7 cellular contexts compared by ENCODE assay signal in the genomic region with DNA sequence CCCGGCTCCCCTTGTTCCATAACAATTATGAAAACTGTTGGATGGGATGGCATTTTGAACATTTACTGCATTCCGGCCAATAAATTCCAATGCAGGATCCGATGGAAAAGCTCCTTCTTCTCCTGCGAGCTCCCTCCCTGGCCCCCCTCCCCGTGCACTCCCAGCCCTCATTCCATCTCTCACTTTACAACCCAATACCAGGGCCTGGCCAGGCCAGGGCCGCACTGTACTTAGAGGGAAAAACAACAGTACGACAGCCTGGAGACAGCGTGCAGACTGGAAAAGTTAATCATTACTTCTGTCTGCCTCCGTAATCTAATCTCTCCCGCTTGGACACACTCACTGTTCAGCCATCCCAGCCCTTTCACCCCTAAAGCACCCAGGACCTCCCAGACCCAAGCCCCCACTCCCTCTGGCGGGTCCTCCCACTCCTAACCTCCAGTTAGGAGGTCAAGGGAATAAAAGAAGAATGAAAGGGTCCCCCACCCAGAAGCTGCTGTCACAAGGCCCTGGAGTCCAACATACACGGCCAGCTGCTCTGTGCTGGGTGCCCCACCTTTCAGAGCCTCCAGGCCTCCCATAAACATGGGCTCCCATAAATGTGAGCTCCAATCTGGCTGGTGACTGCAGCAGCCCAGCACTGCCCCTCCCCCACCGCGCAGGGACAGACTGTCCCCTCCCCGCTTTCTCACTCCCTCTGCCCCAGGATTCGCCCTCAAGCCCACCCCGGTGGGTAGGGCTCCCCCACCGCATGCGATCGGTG. TPM values are rescaled to one million over a fixed set of nuclear protein-coding genes. Genes with fewer than 3 reads are reported as not detected.
A peak's percentile ranks its signal among the peaks of the same experiment; 100 is the strongest.
DNase-seq lines count a peak whose midpoint lies in the region; ATAC-seq and FAIRE-seq lines count a peak whose summit lies in the region.

No MANE protein-coding gene starts in this region.

- H3K4me1 ChIP-seq in subcutaneous abdominal adipose tissue (ENCODE audit: control insufficient read depth in 5 of 5, insufficient read depth in 5 of 5, low read length in 5 of 5): peaks cover 26 to 99% (median 94%) of the 10 kb centered on the region in 5 donors

- H3K27me3 ChIP-seq in subcutaneous abdominal adipose tissue (ENCODE audit: control insufficient read depth in 5 of 5, insufficient read depth in 4 of 5, low read length in 5 of 5): no peaks in the 10 kb centered on the region

- peak overlapping the region; percentile 71 for H3K27ac ChIP-seq in subcutaneous abdominal adipose tissue (ENCODE audit: low read depth, low read length)

- no peak for ATAC-seq in activated naive CD8-positive, alpha-beta T cell treated with anti-CD3 and anti-CD28 coated beads, Interleukin-2, amount 10 ng/mL, durations not matched to agents 7 days and 5 days (ENCODE audit: low read depth)
- no peak for ATAC-seq in GM21447 (IDR thresholded peaks at IDR 0.05; ENCODE audit: unreplicated experiment)
- ATAC-seq in HG03378 (IDR thresholded peaks at IDR 0.05; ENCODE audit: unreplicated experiment): no peak

- H3K9me3 ChIP-seq in subcutaneous abdominal adipose tissue (ENCODE audit: control insufficient read depth in 5 of 5, low read length in 5 of 5): no peaks in the 10 kb centered on the region

- H3K36me3 ChIP-seq in subcutaneous abdominal adipose tissue (ENCODE audit: control insufficient read depth in 5 of 5, insufficient read depth in 5 of 5, low read length in 5 of 5): peaks cover 0 to 3% (median 0%) of the 10 kb centered on the region in 5 donors

- H3K27ac Mint-ChIP-seq in activated naive CD8-positive, alpha-beta T cell treated with anti-CD3 and anti-CD28 coated beads, Interleukin-2, amount 10 ng/mL, durations not matched to agents 7 days and 5 days: peak overlapping the region; percentile 5

- peaks cover 26% of the 10 kb centered on the region for H3K36me3 Mint-ChIP-seq in activated naive CD8-positive, alpha-beta T cell treated with anti-CD3 and anti-CD28 coated beads, Interleukin-2, amount 10 ng/mL, durations not matched to agents 7 days and 5 days

- peak; percentile 33 for FAIRE-seq in HTR-8/SVneo (lab: Jason Lieb, UNC)

- peak overlapping the region in 4 of 5 donors; percentile 47 to 58 (median 52) for H3K9ac ChIP-seq in subcutaneous abdominal adipose tissue (ENCODE audit: low read length in 5 of 5)

- peaks cover 84% of the 10 kb centered on the region for H3K4me1 Mint-ChIP-seq in activated naive CD8-positive, alpha-beta T cell treated with anti-CD3 and anti-CD28 coated beads, Interleukin-2, amount 10 ng/mL, durations not matched to agents 7 days and 5 days

- H3K4me3 ChIP-seq in subcutaneous abdominal adipose tissue (ENCODE audit: low read depth in 1 of 5, low read length in 5 of 5): no peak overlapping the region

- DNase-seq in HTR-8/SVneo (ENCODE audit: insufficient read length, low spot score) (peak; percentile 56), islet precursor cell (peak; percentile 94), NCI-H1694 (lab: John Stamatoyannopoulos, UW) (no peak)
- DNase-seq in activated naive CD8-positive, alpha-beta T cell treated with anti-CD3 and anti-CD28 coated beads, Interleukin-2, amount 10 ng/mL, durations not matched to agents 7 days and 5 days: no peak

- POLR2A ChIA-PET in activated naive CD8-positive, alpha-beta T cell treated with anti-CD3 and anti-CD28 coated beads, Interleukin-2, amount 10 ng/mL, durations not matched to agents 7 days and 5 days (lab: Charles Lee): interaction anchor here (0.6 to 3.3 kb wide), 2 partner anchors 11 to 81 kb away, joined by 8 to 15 read pairs; no protein-coding TSS in a partner anchor

- no peaks in the 10 kb centered on the region for H3K27me3 Mint-ChIP-seq in activated naive CD8-positive, alpha-beta T cell treated with anti-CD3 and anti-CD28 coated beads, Interleukin-2, amount 10 ng/mL, durations not matched to agents 7 days and 5 days

- no peaks in the 10 kb centered on the region for H3K9me3 Mint-ChIP-seq in activated naive CD8-positive, alpha-beta T cell treated with anti-CD3 and anti-CD28 coated beads, Interleukin-2, amount 10 ng/mL, durations not matched to agents 7 days and 5 days

- H3K4me3 Mint-ChIP-seq in activated naive CD8-positive, alpha-beta T cell treated with anti-CD3 and anti-CD28 coated beads, Interleukin-2, amount 10 ng/mL, durations not matched to agents 7 days and 5 days: peak overlapping the region; percentile 63

RNA-seq across cellular contexts. Expression of gene SMAD7, which starts 20.6 kb away (rescaled TPM):
- total RNA-seq in activated naive CD8-positive, alpha-beta T cell treated with anti-CD3 and anti-CD28 coated beads, Interleukin-2, amount 10 ng/mL, durations not matched to agents 7 days and 5 days: 10 to 100 TPM; 26.8 to 30.1 TPM

Comparison
In these comparisons a context has a peak if more than half of its experiments do, and no peak if none do; other contexts are left out.
1. DNase-seq: peak in HTR-8/SVneo (single experiment) and islet precursor cell (single experiment); none in activated naive CD8-positive, alpha-beta T cell treated with anti-CD3 and anti-CD28 coated beads, Interleukin-2, amount 10 ng/mL, durations not matched to agents 7 days and 5 days (single experiment) and NCI-H1694 (single experiment).